ENCODE assay signal across 21 cellular contexts in the genomic region with DNA sequence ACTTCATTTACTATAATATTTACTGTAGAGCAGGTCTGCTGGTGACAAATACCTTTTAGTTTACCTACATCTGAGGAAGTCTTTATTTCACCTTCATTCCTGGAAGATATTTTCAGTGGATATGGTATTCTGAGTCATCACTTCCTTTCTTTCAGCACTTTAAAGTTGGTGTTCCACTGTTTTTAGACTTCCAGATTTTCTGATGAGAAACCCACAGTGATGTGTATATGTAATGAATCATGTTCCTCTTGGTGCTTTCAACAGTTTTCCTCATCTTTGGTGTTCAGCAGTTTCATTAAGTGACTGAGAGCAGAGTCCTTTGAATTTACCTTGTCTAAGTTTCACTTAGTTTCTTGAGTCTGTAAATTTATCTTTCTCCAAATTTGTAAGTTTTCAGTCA. TPM values are rescaled to one million over a fixed set of nuclear protein-coding genes. Genes with fewer than 3 reads are reported as not detected.
DNase-seq lines count a peak whose midpoint lies in the region; ATAC-seq and TF ChIP-seq lines count a peak whose summit lies in the region.
"Had no signal": no experiment of that assay in that cellular context is flagged by ENCODE, and none has a peak within 500 bp of the region (broad histone marks: within the 10 kb centered on the region; RNA-seq: fewer than 3 reads in every experiment).

No MANE protein-coding gene starts in this region.

- intact Hi-C loops in ovary (cut with DNase I), result no loop called here

- TF ChIP-seq POLR2A in ovary (IDR thresholded peaks at IDR 0.05), result no peak

- H3K4me3 ChIP-seq in BJ (ENCODE audit: low read depth, low read length) (no peak overlapping the region), brain microvascular endothelial cell (ENCODE audit: low read depth, low read length) (no peak overlapping the region), ovary (no peak overlapping the region), hepatocyte (no peak overlapping the region)
- H3K4me3 ChIP-seq: dorsolateral prefrontal cortex had no signal

- H3K27me3 ChIP-seq in BJ (ENCODE audit: control insufficient read depth, insufficient read depth, low read length) (no peaks in the 10 kb centered on the region), brain microvascular endothelial cell (replicated peaks) (no peaks in the 10 kb centered on the region), ovary (no peaks in the 10 kb centered on the region), hepatocyte (no peaks in the 10 kb centered on the region)
- H3K27me3 ChIP-seq: dorsolateral prefrontal cortex, neutrophil had no signal

- TF ChIP-seq EP300 in ovary (IDR thresholded peaks at IDR 0.05), result no peak

- no peak overlapping the region for H3K4me2 ChIP-seq in hepatocyte

- no peaks in the 10 kb centered on the region for H3K4me1 ChIP-seq in ovary (ENCODE audit: insufficient read depth)
- H3K4me1 ChIP-seq in hepatocyte (ENCODE audit: insufficient read depth), result no peaks in the 10 kb centered on the region

- in situ Hi-C loops in brain microvascular endothelial cell (cut with HindIII; ENCODE audit: low pct_ligation_motif_present, low sequenced_read_pairs), result no loop called here

- H4K20me1 ChIP-seq in hepatocyte (ENCODE audit: insufficient read depth, poor library complexity, severe bottlenecking), result no peaks in the 10 kb centered on the region

- H3K36me3 ChIP-seq in BJ (ENCODE audit: control insufficient read depth, insufficient read depth, low read length) (no peaks in the 10 kb centered on the region), brain microvascular endothelial cell (replicated peaks) (no peaks in the 10 kb centered on the region), ovary (no peaks in the 10 kb centered on the region), hepatocyte (replicated peaks; ENCODE audit: insufficient read depth, low read depth) (no peaks in the 10 kb centered on the region)
- H3K36me3 ChIP-seq: neutrophil, WERI-Rb-1 had no signal

- ATAC-seq in HG03135 (IDR thresholded peaks at IDR 0.05; ENCODE audit: unreplicated experiment), result no peak
- ATAC-seq: activated CD8-positive, alpha-beta T cell treated with anti-CD3 and anti-CD28 coated beads, Interleukin-2, amount 10 ng/mL, durations not matched to agents 7 days and 5 days; stimulated activated effector memory CD8-positive, alpha-beta T cell treated with anti-CD3 and anti-CD28 coated beads, Interleukin-12 subunit alpha, Interleukin-12 subunit beta, amount 100 ng/mL, for 72 hours had no signal

- H3K9me2 ChIP-seq in hepatocyte (replicated peaks; ENCODE audit: insufficient read depth), result no peaks in the 10 kb centered on the region

- no peaks in the 10 kb centered on the region for H3K9me3 ChIP-seq in ovary
- peaks cover 9% of the 10 kb centered on the region for H3K9me3 ChIP-seq in hepatocyte (ENCODE audit: low read depth)

- H3K27ac ChIP-seq in brain microvascular endothelial cell, result peak overlapping the region; percentile 28
- H3K27ac ChIP-seq in ovary, result no peak overlapping the region
- no peak overlapping the region for H3K27ac ChIP-seq in hepatocyte
- H3K27ac ChIP-seq: dorsolateral prefrontal cortex, neutrophil, WERI-Rb-1 had no signal

- DNase-seq in BJ (ENCODE audit: low read depth) (peak; percentile 6), LHCN-M2 (ENCODE audit: low read depth) (peak; percentile 82), brain microvascular endothelial cell (peak; percentile 30), iris pigment epithelial cell (ENCODE audit: low read depth) (peak; percentile 64), NCI-H2196 (lab: John Stamatoyannopoulos, UW; ENCODE audit: unreplicated experiment) (no peak), ovary (no peak), hepatocyte (ENCODE audit: low spot score) (no peak)
- DNase-seq: activated CD8-positive, alpha-beta T cell treated with anti-CD3 and anti-CD28 coated beads, Interleukin-2, amount 10 ng/mL, durations not matched to agents 7 days and 5 days; anterior cingulate cortex; dorsolateral prefrontal cortex; H9; KBM-7; NCI-H1417 treated with DMSO at 0.1 percent for 48 hours; NCI-H2227 treated with DMSO at 0.1 percent for 48 hours; WERI-Rb-1 had no signal

- H3K79me2 ChIP-seq in hepatocyte, result no peaks in the 10 kb centered on the region

- POLR2A ChIA-PET in BJ (lab: Charles Lee), result no interaction called here

- CTCF ChIA-PET in BJ (lab: Yijun Ruan, JAX), result no interaction called here

- H2AFZ ChIP-seq in hepatocyte, result no peak overlapping the region

- TF ChIP-seq CTCF in BJ (IDR thresholded peaks at IDR 0.05; ENCODE audit: insufficient read depth, low read depth, low read length) (no peak), brain microvascular endothelial cell (IDR thresholded peaks at IDR 0.05; ENCODE audit: low read depth, low read length, missing control alignments) (no peak), ovary (IDR thresholded peaks at IDR 0.05) (no peak), hepatocyte (IDR thresholded peaks at IDR 0.05; ENCODE audit: poor library complexity) (no peak)

RNA-seq across cellular contexts. Expression of a gene that starts 36.4 kb away (rescaled TPM):
- polyA plus RNA-seq in BJ (2011; rRNA removed), result 22.1 and 36.5 TPM in 2 replicates
- 17.8 and 21.9 TPM in 2 replicates for polyA minus RNA-seq in BJ (2011; rRNA and poly(A)+ RNA removed)
- total RNA-seq in LHCN-M2 (2014; rRNA removed), result 44.3 and 54.0 TPM in 2 replicates
- 27.9 TPM for polyA plus RNA-seq in LHCN-M2 (2012)
- 10 to 100 TPM; 23.8 to 64.1 (median 42.3) TPM for total RNA-seq in ovary
- 10 to 100 TPM; 25.3 to 51.4 TPM for polyA plus RNA-seq in ovary
- total RNA-seq in hepatocyte, result 41.0 and 41.9 TPM in 2 replicates
- 3.0 and 6.7 TPM in 2 replicates for polyA plus RNA-seq in hepatocyte

RNA-seq across cellular contexts. Expression of a gene that starts 54.2 kb away (rescaled TPM):
- not detected in 2 replicates for polyA plus RNA-seq in BJ (2011; rRNA removed)
- not detected in 2 replicates for polyA minus RNA-seq in BJ (2011; rRNA and poly(A)+ RNA removed)
- not detected in 2 replicates for total RNA-seq in LHCN-M2 (2014; rRNA removed)
- not detected for polyA plus RNA-seq in LHCN-M2 (2012)
- total RNA-seq in ovary, result not detected
- not detected for polyA plus RNA-seq in ovary
- total RNA-seq in hepatocyte, result not detected in 2 replicates
- not detected in 2 replicates for polyA plus RNA-seq in hepatocyte
- total RNA-seq: activated CD8-positive, alpha-beta T cell treated with anti-CD3 and anti-CD28 coated beads, Interleukin-2, amount 10 ng/mL, durations not matched to agents 7 days and 5 days; activated T-helper 2 cell treated with anti-CD3 and anti-CD28 coated beads, Interferon-gamma antibody, Interleukin-2, Interleukin-4, amounts not matched to agents 10 μg/mL and 5 μg/mL and 100 μg/mL, durations not matched to agents 14 hours and 24 hours and 36 hours; H9; mononuclear cell; skeletal muscle tissue had no signal

Comparison
In these comparisons a context has a peak if more than half of its experiments do, and no peak if none do; other contexts are left out.
1. DNase-seq: peak in BJ (single experiment), LHCN-M2 (single experiment), brain microvascular endothelial cell (single experiment) and iris pigment epithelial cell (single experiment); none in NCI-H2196 (single experiment), ovary (0 of 5) and hepatocyte (single experiment).